21 cellular contexts compared by ENCODE assay signal in the genomic region with DNA sequence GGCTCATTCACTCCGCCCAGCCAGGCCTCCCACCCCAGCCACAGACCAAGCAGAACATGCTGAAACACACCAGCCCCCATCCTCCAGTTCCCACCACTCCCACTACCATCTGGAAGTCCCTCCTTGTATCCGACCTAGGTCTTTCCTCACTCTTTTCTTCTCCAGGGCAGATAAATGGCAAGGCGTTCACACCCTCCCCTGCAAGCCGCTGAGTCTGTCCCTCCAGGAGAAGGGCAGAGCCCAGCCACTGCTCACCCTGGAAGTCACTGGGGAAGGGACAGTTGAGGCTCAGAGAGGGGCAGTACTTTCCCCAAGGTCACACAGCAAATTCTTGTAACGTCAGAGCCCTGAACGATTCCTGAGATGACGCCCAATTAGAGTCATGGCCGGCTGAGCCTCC.
"Had no signal": no experiment of that assay in that cellular context is flagged by ENCODE, and none has a peak within 500 bp of the region (broad histone marks: within the 10 kb centered on the region; RNA-seq: fewer than 3 reads in every experiment).

No MANE protein-coding gene starts in this region.

- DNase-seq: KBM-7, MV-4-11, NCI-H1048, NCI-H1105, NCI-H1417, NCI-H1436 treated with DMSO at 0.1 percent for 48 hours, NCI-H1694, NCI-H187 treated with DMSO at 0.1 percent for 48 hours, NCI-H2029 treated with DMSO at 0.1 percent for 48 hours, NCI-H2171 treated with DMSO at 0.1 percent for 48 hours, NCI-H2227 treated with DMSO at 0.1 percent for 48 hours, NCI-H510A, NCI-H524 treated with DMSO at 0.1 percent for 48 hours, NCI-H69, NCI-H774, RPMI8226, SIG-M5 had no signal

- H3K4me3 ChIP-seq: SJSA1, SK-N-MC had no signal

- H3K4me3 Mint-ChIP-seq: IgD-negative memory B cell had no signal

- H3K36me3 Mint-ChIP-seq: IgD-negative memory B cell had no signal

- H3K4me1 Mint-ChIP-seq: IgD-negative memory B cell had no signal

- H3K36me3 ChIP-seq: SJSA1 had no signal

- H3K9me3 ChIP-seq: SJSA1 had no signal

- H3K27ac Mint-ChIP-seq: IgD-negative memory B cell had no signal

- H3K27ac ChIP-seq: SJSA1, SK-N-MC had no signal

- FAIRE-seq: RCC 7860 had no signal
